9 cellular contexts compared by ENCODE assay signal in genomic region chr7:42856605-42856987, GRCh38. TPM values are rescaled to one million over a fixed set of nuclear protein-coding genes. Genes with fewer than 3 reads are reported as not detected.
DNase-seq lines count a peak whose midpoint lies in the region; ATAC-seq and TF ChIP-seq lines count a peak whose summit lies in the region.
"Had no signal": no experiment of that assay in that cellular context is flagged by ENCODE, and none has a peak within 500 bp of the region (broad histone marks: within the 10 kb centered on the region; RNA-seq: fewer than 3 reads in every experiment).

No MANE protein-coding gene starts in this region.

- H3K27me3 Mint-ChIP-seq in GM23338 (ENCODE audit: insufficient read depth, low read depth, poor library complexity) = peaks cover 5% of the 10 kb centered on the region
- H3K27me3 Mint-ChIP-seq in naive B cell = peaks cover 45 to 55% (median 49%) of the 10 kb centered on the region in 3 donors

- no peaks in the 10 kb centered on the region for H3K9me3 ChIP-seq in breast epithelium
- no peaks in the 10 kb centered on the region for H3K9me3 ChIP-seq in SJCRH30 (replicated peaks)

- H3K36me3 Mint-ChIP-seq in GM23338 (ENCODE audit: low read depth) (peaks cover 12% of the 10 kb centered on the region; the same call in 2 of the 3 replicates), naive B cell (peaks cover 0 to 5% of the 10 kb centered on the region in 2 donors)

- H3K27ac Mint-ChIP-seq in GM23338 (no peak overlapping the region), naive B cell (no peak overlapping the region)

- CTCF ChIA-PET in AG04449 (lab: Yijun Ruan, JAX) = interaction anchor here (1.5 to 1.7 kb wide), 2 partner anchors 25 to 913 kb away, joined by 3 to 4 read pairs; no protein-coding TSS in a partner anchor

- H3K79me2 ChIP-seq in GM23338 (replicated peaks; ENCODE audit: insufficient read depth) = no peaks in the 10 kb centered on the region

- H3K36me3 ChIP-seq in GM23338 (ENCODE audit: insufficient read depth) (peaks cover 8% of the 10 kb centered on the region; the same call in 1 of the 2 replicates), breast epithelium (no peaks in the 10 kb centered on the region), SJCRH30 (no peaks in the 10 kb centered on the region)

- no peaks in the 10 kb centered on the region for H3K9me2 ChIP-seq in GM23338 (ENCODE audit: insufficient read depth)

- H4K20me1 ChIP-seq in GM23338 (replicated peaks; ENCODE audit: insufficient read depth) = no peaks in the 10 kb centered on the region

- intact Hi-C loops in breast epithelium (cut with DNase I; ENCODE audit: low total_unique reads) = no loop called here

- H3K4me3 Mint-ChIP-seq in GM23338 (no peak overlapping the region), naive B cell (peak overlapping the region in 5 of 8 donors; percentile 52 to 84 (median 77))

- peak; percentile 54 for ATAC-seq in GM23338
- no peak for ATAC-seq in naive B cell (ENCODE audit: low read depth in 2 of 2)

- POLR2A ChIA-PET in AG04449 (lab: Yijun Ruan, JAX) = no interaction called here

- peak overlapping the region; percentile 95 for H2AFZ ChIP-seq in GM23338

- no peaks in the 10 kb centered on the region for H3F3A ChIP-seq in GM23338 (replicated peaks; ENCODE audit: low read depth)

- H3K4me3 ChIP-seq in AG04449 (ENCODE audit: low read depth, low read length) = peak overlapping the region; percentile 58
- no peak overlapping the region for H3K4me3 ChIP-seq in GM23338
- peak overlapping the region; percentile 22 to 70 (median 52) for H3K4me3 ChIP-seq in breast epithelium
- H3K4me3 ChIP-seq in SJCRH30 = no peak overlapping the region

- H3K9me3 Mint-ChIP-seq in GM23338 = peaks cover 18% of the 10 kb centered on the region
- H3K9me3 Mint-ChIP-seq in naive B cell = peaks cover 0 to 18% (median 9%) of the 10 kb centered on the region in 7 donors

- no peak for TF ChIP-seq CTCF in AG04449 (IDR thresholded peaks at IDR 0.05; ENCODE audit: insufficient read depth, low read length, missing control alignments)
- TF ChIP-seq CTCF in GM23338 (conservative IDR thresholded peaks at IDR 0.05; ENCODE audit: low read depth in 2 of 2) = no peak
- TF ChIP-seq CTCF in breast epithelium (IDR thresholded peaks at IDR 0.05) = no peak
- TF ChIP-seq CTCF in GM10266 (IDR thresholded peaks at IDR 0.05; ENCODE audit: control insufficient read depth, insufficient read depth, low read depth, missing control alignments) = no peak

- H3K27ac ChIP-seq in GM23338 (ENCODE audit: low read depth) (no peak overlapping the region), breast epithelium (no peak overlapping the region), SJCRH30 (no peak overlapping the region)

- 0 out of 2 replicates have a peak overlapping the region, but pooled peaks have one; percentile 19 for H3K4me2 ChIP-seq in GM23338

- H3K27me3 ChIP-seq in GM23338 (ENCODE audit: insufficient read depth) = no peaks in the 10 kb centered on the region
- no peaks in the 10 kb centered on the region for H3K27me3 ChIP-seq in breast epithelium
- H3K27me3 ChIP-seq in SJCRH30 = no peaks in the 10 kb centered on the region; the same call in 1 of the 2 replicates

- no peak for DNase-seq in AG04449 (ENCODE audit: low read depth, low spot score)
- DNase-seq in GM23338 (ENCODE audit: low spot score) = no peak
- no peak for DNase-seq in breast epithelium (ENCODE audit: low spot score in 2 of 2)
- DNase-seq in naive B cell = no peak
- no peak for DNase-seq in NCI-H2196 (lab: John Stamatoyannopoulos, UW; ENCODE audit: unreplicated experiment)
- no peak for DNase-seq in GM10266 (ENCODE audit: extremely low spot score)
- DNase-seq in Ammon's horn (ENCODE audit: low spot score) = no peak
- DNase-seq in SJCRH30 = no peak
- DNase-seq: GF-D8 had no signal

- peaks cover 12% of the 10 kb centered on the region; the same call in 1 of the 2 replicates for H3K4me1 ChIP-seq in GM23338 (ENCODE audit: insufficient read depth)
- no peaks in the 10 kb centered on the region for H3K4me1 ChIP-seq in breast epithelium
- H3K4me1 ChIP-seq in SJCRH30 = no peaks in the 10 kb centered on the region

- peaks cover 7% of the 10 kb centered on the region for H3K4me1 Mint-ChIP-seq in GM23338
- H3K4me1 Mint-ChIP-seq in naive B cell = peaks cover 7 to 9% (median 8%) of the 10 kb centered on the region in 3 donors

- no peak for TF ChIP-seq POLR2A in breast epithelium (IDR thresholded peaks at IDR 0.05)

TF ChIP-seq in GM23338, 12 proteins besides CTCF, POLR2A, EP300 and RAD21 (continues in another document):
- TF ChIP-seq ZNF462 (CRISPR knock-in tag; IDR thresholded peaks at IDR 0.05) = no peak
- TF ChIP-seq ZNF331 (CRISPR knock-in tag; IDR thresholded peaks at IDR 0.05; ENCODE audit: low read depth) = no peak
- TF ChIP-seq STAT1 (IDR thresholded peaks at IDR 0.05; ENCODE audit: unreplicated experiment) = no peak
- no peak for TF ChIP-seq CREB1 (CRISPR knock-in tag; IDR thresholded peaks at IDR 0.05; ENCODE audit: low read depth)
- no peak for TF ChIP-seq EZH2phosphoT487 (IDR thresholded peaks at IDR 0.05; ENCODE audit: unreplicated experiment)
- TF ChIP-seq POLR2AphosphoS5 (IDR thresholded peaks at IDR 0.05; ENCODE audit: low read depth) = no peak
- no peak for TF ChIP-seq EZH2 (IDR thresholded peaks at IDR 0.05; ENCODE audit: low read depth, unreplicated experiment)
- no peak for TF ChIP-seq NANOG (IDR thresholded peaks at IDR 0.05; ENCODE audit: borderline replicate concordance)

RNA-seq across cellular contexts. Expression of gene C7orf25, which starts 55.3 kb away (rescaled TPM):
- total RNA-seq in GM23338 (2014; rRNA removed; shearing (Covaris generic)) = 7.1 and 8.7 TPM in 2 replicates
- polyA plus RNA-seq in GM23338 (2016; fragmentation: Nextera tagmentation; extraction: Ambion mirVana) = 1.2 and 1.7 TPM in 2 replicates
- 10 to 100 TPM; 10.9 to 13.6 (median 11.8) TPM for total RNA-seq in breast epithelium
- polyA plus RNA-seq in naive B cell (ENCODE audit: low read depth in 6 of 6) = 1 to 10 TPM in 5 of 6 donors, under 1 TPM in 1; 0.69 to 6.9 (median 2.8) TPM
- total RNA-seq in SJCRH30 (2014; rRNA removed; shearing (Covaris generic)) = 2.4 and 2.8 TPM in 2 replicates

Comparison
In these comparisons a context has a peak if more than half of its experiments do, and no peak if none do; other contexts are left out.
1. H3K4me3 ChIP-seq: peak in AG04449 (single experiment) and breast epithelium (3 of 3); none in GM23338 (single experiment) and SJCRH30 (single experiment).